ENCODE assay signal across 14 cellular contexts in the genomic region with DNA sequence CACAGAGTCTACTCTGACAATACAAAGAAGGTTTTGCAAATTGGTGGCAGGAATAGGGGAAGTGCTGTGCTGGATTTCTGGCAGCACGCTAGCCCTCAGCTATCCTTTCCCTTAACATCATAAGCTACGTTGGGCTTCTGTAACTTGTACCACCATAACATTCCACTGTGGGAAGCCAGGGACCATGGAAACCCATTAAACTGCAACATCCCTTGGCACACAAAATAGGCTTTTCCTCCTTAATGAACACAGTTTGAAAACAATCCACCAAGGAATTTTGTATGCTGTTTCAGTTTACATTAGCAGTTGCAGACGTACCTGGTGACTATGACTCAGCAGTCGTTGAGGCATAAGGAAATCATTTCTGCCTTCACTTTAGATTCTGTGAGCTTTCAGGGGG.
DNase-seq lines count a peak whose midpoint lies in the region; ATAC-seq and TF ChIP-seq lines count a peak whose summit lies in the region.
"Had no signal": no experiment of that assay in that cellular context is flagged by ENCODE, and none has a peak within 500 bp of the region (broad histone marks: within the 10 kb centered on the region; RNA-seq: fewer than 3 reads in every experiment).

No MANE protein-coding gene starts in this region.

- H2AFZ ChIP-seq in SK-N-SH (ENCODE audit: low read depth), result no peak overlapping the region

- DNase-seq in SK-N-SH (no peak), astrocyte of the hippocampus (ENCODE audit: low read depth, low spot score) (peak; percentile 87), glomerular endothelial cell (ENCODE audit: extremely low read depth, low read depth, low spot score) (peak; percentile 73), T-helper 17 cell (no peak)
- DNase-seq: activated B cell treated with CpG ODN at 0.5 μM for 24 hours; cortex of kidney; left ventricle myocardium superior; NK-92 treated with Interleukin-12 subunit alpha and Interleukin-12 subunit beta, amount 100 ng/mL, for 24 hours had no signal

- no peaks in the 10 kb centered on the region for H3F3A ChIP-seq in SK-N-SH (replicated peaks; ENCODE audit: insufficient read depth)

- H3K79me2 ChIP-seq in SK-N-SH (ENCODE audit: insufficient read depth), result no peaks in the 10 kb centered on the region

- no peak for TF ChIP-seq EP300 in SK-N-SH (IDR thresholded peaks at IDR 0.05; ENCODE audit: borderline replicate concordance in 1 of 2, low read depth in 1 of 2, low read length in 1 of 2)

- H3K9me3 ChIP-seq in SK-N-SH, result no peaks in the 10 kb centered on the region
- no peaks in the 10 kb centered on the region for H3K9me3 ChIP-seq in skeletal muscle satellite cell (replicated peaks; ENCODE audit: low read length)
- H3K9me3 ChIP-seq in T-helper 17 cell (ENCODE audit: control insufficient read depth, low read length, poor library complexity, severe bottlenecking), result no peaks in the 10 kb centered on the region

- H3K4me2 ChIP-seq in SK-N-SH (no peak overlapping the region; the same call in 1 of the 2 replicates), skeletal muscle satellite cell (ENCODE audit: low read length) (peak overlapping the region; percentile 4)

- no peaks in the 10 kb centered on the region for H3K27me3 Mint-ChIP-seq in T-helper 17 cell
- H3K27me3 Mint-ChIP-seq: activated B cell treated with CpG ODN at 0.5 μM for 24 hours had no signal

- H3K9ac ChIP-seq in SK-N-SH (no peak overlapping the region), skeletal muscle satellite cell (ENCODE audit: low read depth, low read length) (no peak overlapping the region)

- no peak for TF ChIP-seq CTCF in SK-N-SH (IDR thresholded peaks at IDR 0.05)

- H3K4me1 ChIP-seq in SK-N-SH (ENCODE audit: control insufficient read depth in 1 of 2, insufficient read depth in 2 of 2, low read depth in 1 of 2, low read length in 1 of 2) (no peaks in the 10 kb centered on the region; a peak in 1 of 4 replicates), skeletal muscle satellite cell (ENCODE audit: control insufficient read depth, insufficient read depth, low read length) (peaks cover 6% of the 10 kb centered on the region)

- H3K4me1 Mint-ChIP-seq in T-helper 17 cell, result no peaks in the 10 kb centered on the region
- H3K4me1 Mint-ChIP-seq: activated B cell treated with CpG ODN at 0.5 μM for 24 hours; activated naive CD4-positive, alpha-beta T cell treated with anti-CD3 and anti-CD28 coated beads, Interleukin-2, amount 50 U/mL, for 24 hours had no signal

- ATAC-seq in SK-N-SH treated with all-trans-retinoic acid at 6 μM for 48 hours, result peak; percentile 89
- no peak for ATAC-seq in HG03520 (IDR thresholded peaks at IDR 0.05; ENCODE audit: unreplicated experiment)
- no peak for ATAC-seq in GM19035 (IDR thresholded peaks at IDR 0.05; ENCODE audit: unreplicated experiment)
- no peak for ATAC-seq in T-helper 17 cell
- ATAC-seq: left ventricle myocardium superior had no signal

- CTCF ChIA-PET in SK-N-SH (lab: Yijun Ruan, JAX), result no interaction called here

- H3K27ac Mint-ChIP-seq in T-helper 17 cell, result no peak overlapping the region
- H3K27ac Mint-ChIP-seq: activated B cell treated with CpG ODN at 0.5 μM for 24 hours; activated naive CD4-positive, alpha-beta T cell treated with anti-CD3 and anti-CD28 coated beads, Interleukin-2, amount 50 U/mL, for 24 hours had no signal

- no peaks in the 10 kb centered on the region for H3K9me2 ChIP-seq in SK-N-SH

- 46% methylated on average over 4 of the region's 4 CpGs for WGBS in SK-N-SH (ENCODE audit: low lambda C conversion rate)

- H3K36me3 ChIP-seq in SK-N-SH (replicated peaks in 1 of 2; ENCODE audit: control insufficient read depth in 1 of 2, insufficient read depth in 2 of 2, low read length in 1 of 2) (no peaks in the 10 kb centered on the region), skeletal muscle satellite cell (ENCODE audit: insufficient read depth, low read length) (no peaks in the 10 kb centered on the region)

- H3K27me3 ChIP-seq in SK-N-SH (ENCODE audit: insufficient read depth) (no peaks in the 10 kb centered on the region), skeletal muscle satellite cell (ENCODE audit: control insufficient read depth, insufficient read depth, low read length) (no peaks in the 10 kb centered on the region)

- H3K27ac ChIP-seq in SK-N-SH (ENCODE audit: low read depth in 2 of 2, low read length in 1 of 2), result peak overlapping the region in 1 of 2 experiments; percentile 28; a peak in 1 of 4 replicates
- H3K27ac ChIP-seq: 22Rv1 had no signal

- no peak for TF ChIP-seq RAD21 in SK-N-SH (IDR thresholded peaks at IDR 0.05; ENCODE audit: low read length)

- no peaks in the 10 kb centered on the region for H3K36me3 Mint-ChIP-seq in T-helper 17 cell (ENCODE audit: low read depth)
- H3K36me3 Mint-ChIP-seq: activated naive CD4-positive, alpha-beta T cell treated with anti-CD3 and anti-CD28 coated beads, Interleukin-2, amount 50 U/mL, for 24 hours had no signal

- no peak overlapping the region for H3K4me3 ChIP-seq in SK-N-SH (ENCODE audit: low read depth in 2 of 2, low read length in 1 of 2)
- no peak overlapping the region for H3K4me3 ChIP-seq in skeletal muscle satellite cell (ENCODE audit: low read length)

- POLR2A ChIA-PET in SK-N-SH (lab: Yijun Ruan, JAX), result no interaction called here

- H4K20me1 ChIP-seq in SK-N-SH (ENCODE audit: insufficient read depth), result no peaks in the 10 kb centered on the region

- H3K4me3 Mint-ChIP-seq in T-helper 17 cell, result no peak overlapping the region
- H3K4me3 Mint-ChIP-seq: activated B cell treated with CpG ODN at 0.5 μM for 24 hours; activated naive CD4-positive, alpha-beta T cell treated with anti-CD3 and anti-CD28 coated beads, Interleukin-2, amount 50 U/mL, for 24 hours had no signal

TF ChIP-seq in SK-N-SH treated with all-trans-retinoic acid at 6 μM for 48 hours, 23 proteins besides CTCF, POLR2A, EP300 and RAD21:
- no peak for TF ChIP-seq TCF4 (CRISPR knock-in tag; IDR thresholded peaks at IDR 0.05; ENCODE audit: borderline replicate concordance)
- TF ChIP-seq BACH2 (CRISPR knock-in tag; IDR thresholded peaks at IDR 0.05; ENCODE audit: borderline replicate concordance), result no peak
- TF ChIP-seq PPARA (CRISPR knock-in tag; IDR thresholded peaks at IDR 0.05; ENCODE audit: borderline replicate concordance), result no peak

TF ChIP-seq in SK-N-SH, 30 proteins besides CTCF, POLR2A, EP300 and RAD21:
- TF ChIP-seq RXRA (IDR thresholded peaks at IDR 0.05; ENCODE audit: borderline replicate concordance, low read depth) (no peak), YY1 (IDR thresholded peaks at IDR 0.05; ENCODE audit: low read depth) (no peak), FOXM1 (IDR thresholded peaks at IDR 0.05; ENCODE audit: low read depth) (no peak), TEAD4 (IDR thresholded peaks at IDR 0.05; ENCODE audit: borderline replicate concordance, insufficient read depth) (no peak), FOXJ3 (CRISPR knock-in tag; IDR thresholded peaks at IDR 0.05) (no peak), JUND (IDR thresholded peaks at IDR 0.05) (no peak), FOSL2 (IDR thresholded peaks at IDR 0.05; ENCODE audit: borderline replicate concordance, low read depth) (no peak), GABPA (IDR thresholded peaks at IDR 0.05; ENCODE audit: low read depth) (no peak), RFX5 (IDR thresholded peaks at IDR 0.05; ENCODE audit: low read length) (no peak), RCOR1 (IDR thresholded peaks at IDR 0.05; ENCODE audit: low read length) (no peak), POLR2AphosphoS5 (IDR thresholded peaks at IDR 0.05; ENCODE audit: low read depth, low read length) (no peak), SMC3 (IDR thresholded peaks at IDR 0.05; ENCODE audit: low read depth, low read length) (no peak), MXI1 (IDR thresholded peaks at IDR 0.05; ENCODE audit: low read depth, low read length) (no peak)
- TF ChIP-seq, protein P1, sequence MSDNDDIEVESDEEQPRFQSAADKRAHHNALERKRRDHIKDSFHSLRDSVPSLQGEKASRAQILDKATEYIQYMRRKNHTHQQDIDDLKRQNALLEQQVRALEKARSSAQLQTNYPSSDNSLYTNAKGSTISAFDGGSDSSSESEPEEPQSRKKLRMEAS (IDR thresholded peaks at IDR 0.05; ENCODE audit: low read depth), result no peak
- TF ChIP-seq, protein P2, sequence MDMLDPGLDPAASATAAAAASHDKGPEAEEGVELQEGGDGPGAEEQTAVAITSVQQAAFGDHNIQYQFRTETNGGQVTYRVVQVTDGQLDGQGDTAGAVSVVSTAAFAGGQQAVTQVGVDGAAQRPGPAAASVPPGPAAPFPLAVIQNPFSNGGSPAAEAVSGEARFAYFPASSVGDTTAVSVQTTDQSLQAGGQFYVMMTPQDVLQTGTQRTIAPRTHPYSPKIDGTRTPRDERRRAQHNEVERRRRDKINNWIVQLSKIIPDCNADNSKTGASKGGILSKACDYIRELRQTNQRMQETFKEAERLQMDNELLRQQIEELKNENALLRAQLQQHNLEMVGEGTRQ (IDR thresholded peaks at IDR 0.05; ENCODE audit: borderline replicate concordance, low read depth, low read length), result no peak
- TF ChIP-seq, protein P3, sequence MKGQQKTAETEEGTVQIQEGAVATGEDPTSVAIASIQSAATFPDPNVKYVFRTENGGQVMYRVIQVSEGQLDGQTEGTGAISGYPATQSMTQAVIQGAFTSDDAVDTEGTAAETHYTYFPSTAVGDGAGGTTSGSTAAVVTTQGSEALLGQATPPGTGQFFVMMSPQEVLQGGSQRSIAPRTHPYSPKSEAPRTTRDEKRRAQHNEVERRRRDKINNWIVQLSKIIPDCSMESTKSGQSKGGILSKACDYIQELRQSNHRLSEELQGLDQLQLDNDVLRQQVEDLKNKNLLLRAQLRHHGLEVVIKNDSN (IDR thresholded peaks at IDR 0.05; ENCODE audit: borderline replicate concordance, low read depth), result no peak

Comparison
In these comparisons a context has a peak if more than half of its experiments do, and no peak if none do; other contexts are left out.
1. DNase-seq: peak in astrocyte of the hippocampus (single experiment) and glomerular endothelial cell (single experiment); none in SK-N-SH (single experiment) and T-helper 17 cell (0 of 3).